8 cellular contexts compared by ENCODE assay signal in genomic region chr12:9283346-9284095, GRCh38.
DNase-seq lines count a peak whose midpoint lies in the region; TF ChIP-seq lines count a peak whose summit lies in the region.
"Not testable (repeated sequence)": the region's sequence is repeated elsewhere in the genome, so short reads cannot be mapped to it uniquely, and the experiment has no call there.

No MANE protein-coding gene starts in this region.

- not testable (repeated sequence) for H3K27ac ChIP-seq in H9 (ENCODE audit: insufficient read length, low read depth, low read length)

- not testable (repeated sequence) for H3K4ac ChIP-seq in H9 (ENCODE audit: low read depth, low read length)

- not testable (repeated sequence) for H2BK15ac ChIP-seq in H9 (ENCODE audit: low read depth, low read length)

- WGBS in H9 (ENCODE audit: extremely low coverage, insufficient read length, low lambda C conversion rate) = no CpG with 5 or more reads among the region's 42 CpGs

- H3K4me1 ChIP-seq in H9 (ENCODE audit: insufficient read depth, low read length) = not testable (repeated sequence)

- H3K36me3 Mint-ChIP-seq in H9 (ENCODE audit: insufficient read depth in 1 of 3, low read depth in 3 of 3); nephron (ENCODE audit: low read depth): not testable (repeated sequence)

- H3K9ac ChIP-seq in H9 (ENCODE audit: extremely low read depth, insufficient read length, low read length) = peak overlapping the region; percentile 91

- peak overlapping the region; percentile 86 for H3K18ac ChIP-seq in H9 (ENCODE audit: insufficient read length, low read depth, low read length)

- peak overlapping the region; percentile 98 to 100 (median 99) for H3K27ac Mint-ChIP-seq in H9
- H3K27ac Mint-ChIP-seq in nephron = peak overlapping the region; percentile 97

- H3K27me3 ChIP-seq in H9 (ENCODE audit: insufficient read depth, low read length) = not testable (repeated sequence)

- not testable (repeated sequence) for H4K20me1 ChIP-seq in H9 (ENCODE audit: control insufficient read depth, insufficient read depth, insufficient read length)

- H3K4me2 ChIP-seq in H9 (ENCODE audit: insufficient read depth, insufficient read length, low read length) = peak overlapping the region; percentile 59

- H3K79me2 ChIP-seq in H9 (ENCODE audit: insufficient read depth, low read length) = not testable (repeated sequence)

- H2BK20ac ChIP-seq in H9 (ENCODE audit: low read depth, low read length, poor library complexity, severe bottlenecking) = not testable (repeated sequence)

- H3K9me3 ChIP-seq in H9 (ENCODE audit: control insufficient read depth, low read depth, low read length) = not testable (repeated sequence)

- H3K4me3 ChIP-seq in foreskin fibroblast (ENCODE audit: low read depth in 1 of 2, low read length in 2 of 2) = peak overlapping the region; percentile 46 to 49

- not testable (repeated sequence) for H2BK120ac ChIP-seq in H9 (ENCODE audit: low read depth, low read length, poor library complexity, severe bottlenecking)

- not testable (repeated sequence) for H3K4me1 Mint-ChIP-seq in H9
- peaks cover 11% of the 10 kb centered on the region for H3K4me1 Mint-ChIP-seq in nephron

- H3K27me3 Mint-ChIP-seq in H9 (ENCODE audit: low read depth); nephron (ENCODE audit: low read depth): not testable (repeated sequence)

- not testable (repeated sequence) for H2AK5ac ChIP-seq in H9 (ENCODE audit: insufficient read length, low read length)

- not testable (repeated sequence) for H4K5ac ChIP-seq in H9 (ENCODE audit: insufficient read length, low read depth, low read length)

- not testable (repeated sequence) for TF ChIP-seq CTCF in H9 (conservative IDR thresholded peaks at IDR 0.05); foreskin fibroblast (IDR thresholded peaks at IDR 0.05; ENCODE audit: low read depth, low read length); nephron (IDR thresholded peaks at IDR 0.05; ENCODE audit: unreplicated experiment in 3 of 3)

- not testable (repeated sequence) for H3K23ac ChIP-seq in H9 (ENCODE audit: insufficient read length, low read depth, low read length)

- H2BK12ac ChIP-seq in H9 (ENCODE audit: insufficient read length, low read depth, low read length) = not testable (repeated sequence)

- H3K56ac ChIP-seq in H9 (ENCODE audit: insufficient read length, low read depth, low read length) = not testable (repeated sequence)

- DNase-seq in DMS53 treated with DMSO at 0.1 percent for 48 hours (lab: John Stamatoyannopoulos, UW; ENCODE audit: unreplicated experiment) (peak; percentile 94), H9 (peak; percentile 97), NCI-H1092 (lab: John Stamatoyannopoulos, UW) (peak; percentile 44), SK-N-DZ (ENCODE audit: low spot score) (peak; percentile 93), activated gamma-delta T cell treated with Interleukin-2 at 50 U/mL for 16 hours (peak; percentile 69), foreskin fibroblast (peak; percentile 6 to 82)
- DNase-seq in stimulated activated CD8-positive, alpha-beta memory T cell treated with anti-CD3 and anti-CD28 coated beads, Interleukin-7, amount 100 ng/mL, for 4 hours (ENCODE audit: low read depth in 2 of 2) = peak; percentile 52 to 67

- H2AFZ ChIP-seq in H9 (ENCODE audit: low read length) = not testable (repeated sequence)

- not testable (repeated sequence) for H3K9me3 Mint-ChIP-seq in H9, nephron

- H3T11ph ChIP-seq in H9 (ENCODE audit: low read length) = not testable (repeated sequence)

- not testable (repeated sequence) for H2BK5ac ChIP-seq in H9 (ENCODE audit: insufficient read length, low read length)

- H3K23me2 ChIP-seq in H9 (ENCODE audit: insufficient read length, low read depth, low read length, poor library complexity, severe bottlenecking) = not testable (repeated sequence)

- peak overlapping the region; percentile 92 to 94 for H3K4me3 Mint-ChIP-seq in H9
- H3K4me3 Mint-ChIP-seq in nephron = peak overlapping the region; percentile 93 to 97 (median 94)

- not testable (repeated sequence) for H4K91ac ChIP-seq in H9 (ENCODE audit: insufficient read length, low read depth, low read length)

- not testable (repeated sequence) for H4K8ac ChIP-seq in H9 (replicated peaks; ENCODE audit: insufficient read length, low read depth, low read length)

- not testable (repeated sequence) for H3K79me1 ChIP-seq in H9 (ENCODE audit: insufficient read depth, low read depth, low read length, poor library complexity, severe bottlenecking)

- H3K14ac ChIP-seq in H9 (ENCODE audit: insufficient read depth, low read length) = peak overlapping the region; percentile 96; the same call in 1 of the 2 replicates

Comparison
In these comparisons a context has a peak if more than half of its experiments do, and no peak if none do; other contexts are left out.
1. DNase-seq: peak in every context shown above with its lines; median percentile 97 in H9; 94 in DMS53 treated with DMSO at 0.1 percent for 48 hours; 93 in SK-N-DZ; 69 in activated gamma-delta T cell treated with Interleukin-2 at 50 U/mL for 16 hours; 60 in stimulated activated CD8-positive, alpha-beta memory T cell treated with anti-CD3 and anti-CD28 coated beads, Interleukin-7, amount 100 ng/mL, for 4 hours; 44 in NCI-H1092; 44 in foreskin fibroblast.